In genomic region chr18:78884502-78884901, GRCh38 we compare ENCODE assay signal across 19 cellular contexts.
DNase-seq lines count a peak whose midpoint lies in the region; ATAC-seq and TF ChIP-seq lines count a peak whose summit lies in the region.
"Had no signal": no experiment of that assay in that cellular context is flagged by ENCODE, and none has a peak within 500 bp of the region (broad histone marks: within the 10 kb centered on the region; RNA-seq: fewer than 3 reads in every experiment).

No MANE protein-coding gene starts in this region.

- H3K9me3 Mint-ChIP-seq in HFFc6: peaks cover 78% of the 10 kb centered on the region
- peaks cover 29% of the 10 kb centered on the region for H3K9me3 Mint-ChIP-seq in activated naive CD4-positive, alpha-beta T cell treated with anti-CD3 and anti-CD28 coated beads for 36 hours

- no peaks in the 10 kb centered on the region for H3K9me2 ChIP-seq in DOHH2 (replicated peaks; ENCODE audit: control insufficient read depth, low read length)
- H3K9me2 ChIP-seq in Loucy (replicated peaks; ENCODE audit: low read depth, low read length): no peaks in the 10 kb centered on the region

- no peak overlapping the region for H3K4me2 ChIP-seq in DOHH2 (ENCODE audit: low read length)
- no peak overlapping the region for H3K4me2 ChIP-seq in Loucy (ENCODE audit: low read depth, low read length, poor library complexity, severe bottlenecking)

- no peaks in the 10 kb centered on the region for H3K36me3 ChIP-seq in DOHH2 (ENCODE audit: control insufficient read depth, low read length)
- no peaks in the 10 kb centered on the region for H3K36me3 ChIP-seq in Loucy (ENCODE audit: insufficient read depth, low read length)
- H3K36me3 ChIP-seq: colonic mucosa, thyroid gland had no signal

- H3K4me1 ChIP-seq in DOHH2 (ENCODE audit: control insufficient read depth, low read length) (no peaks in the 10 kb centered on the region), Loucy (ENCODE audit: insufficient read depth, low read length, poor library complexity, severe bottlenecking) (no peaks in the 10 kb centered on the region)
- H3K4me1 ChIP-seq: body of pancreas, colonic mucosa, thyroid gland had no signal

- H3K27me3 ChIP-seq in DOHH2 (ENCODE audit: control insufficient read depth, low read length): no peaks in the 10 kb centered on the region
- no peaks in the 10 kb centered on the region for H3K27me3 ChIP-seq in Loucy (ENCODE audit: insufficient read depth, low read length, poor library complexity, severe bottlenecking)
- H3K27me3 ChIP-seq: body of pancreas, colonic mucosa, thyroid gland had no signal

- TF ChIP-seq CTCF in DOHH2 (IDR thresholded peaks at IDR 0.05; ENCODE audit: low read depth, low read length, poor library complexity, severe bottlenecking) (peak; percentile 14), Loucy (conservative IDR thresholded peaks at IDR 0.05; ENCODE audit: low read length) (0 out of 2 replicates have a peak, but pooled peaks have one; percentile 21), HFFc6 (IDR thresholded peaks at IDR 0.05) (no peak)

- H3K4me3 Mint-ChIP-seq in HFFc6: no peak overlapping the region
- H3K4me3 Mint-ChIP-seq in activated naive CD4-positive, alpha-beta T cell treated with anti-CD3 and anti-CD28 coated beads for 36 hours: no peak overlapping the region
- H3K4me3 Mint-ChIP-seq: natural killer cell had no signal

- DNase-seq in SK-MEL-5 (ENCODE audit: low read depth, low spot score) (peak; percentile 42), islet precursor cell (peak; percentile 72), HFFc6 (no peak)
- no peak for DNase-seq in activated naive CD4-positive, alpha-beta T cell treated with anti-CD3 and anti-CD28 coated beads for 36 hours
- DNase-seq: activated CD4-positive, alpha-beta T cell treated with anti-CD3 and anti-CD28 coated beads for 1 hour; body of pancreas; colonic mucosa; foreskin fibroblast; MM.1S; natural killer cell; NCI-H2029; SHP77 treated with DMSO at 0.1 percent for 48 hours; stimulated activated CD4-positive, alpha-beta T cell treated with anti-CD3 and anti-CD28 coated beads, Interleukin-1b, Interleukin-23, amount 100 ng/mL, for 48 hours; stimulated activated naive CD4-positive, alpha-beta T cell treated with Interleukin-2 at 50 U/mL for 16 hours; thyroid gland had no signal

- H3K4me3 ChIP-seq in DOHH2 (ENCODE audit: low read length) (no peak overlapping the region), Loucy (ENCODE audit: low read length, poor library complexity, severe bottlenecking) (no peak overlapping the region)
- H3K4me3 ChIP-seq: body of pancreas, colonic mucosa, thyroid gland had no signal

- intact Hi-C loops in activated naive CD4-positive, alpha-beta T cell treated with anti-CD3 and anti-CD28 coated beads for 36 hours (cut with micrococcal nuclease): no loop called here

- no peak overlapping the region for H3K27ac ChIP-seq in DOHH2 (ENCODE audit: low read depth, low read length)
- H3K27ac ChIP-seq: body of pancreas, colonic mucosa, thyroid gland had no signal

- no peak for ATAC-seq in HG02678 (IDR thresholded peaks at IDR 0.05; ENCODE audit: unreplicated experiment)
- ATAC-seq in GM21526 (IDR thresholded peaks at IDR 0.05; ENCODE audit: low FRiP score, unreplicated experiment): no peak
- ATAC-seq: body of pancreas, natural killer cell had no signal

- peaks cover 12% of the 10 kb centered on the region; the same call in 1 of the 2 replicates for H3K36me3 Mint-ChIP-seq in HFFc6 (ENCODE audit: low read depth)
- peaks cover 1% of the 10 kb centered on the region for H3K36me3 Mint-ChIP-seq in activated naive CD4-positive, alpha-beta T cell treated with anti-CD3 and anti-CD28 coated beads for 36 hours (ENCODE audit: low read depth)

- H3F3A ChIP-seq in DOHH2 (ENCODE audit: control insufficient read depth, insufficient read depth) (no peaks in the 10 kb centered on the region), Loucy (ENCODE audit: low read depth) (no peaks in the 10 kb centered on the region)

- no peak overlapping the region for H3K27ac Mint-ChIP-seq in HFFc6
- no peak overlapping the region for H3K27ac Mint-ChIP-seq in activated naive CD4-positive, alpha-beta T cell treated with anti-CD3 and anti-CD28 coated beads for 36 hours
- H3K27ac Mint-ChIP-seq: natural killer cell had no signal

- H3K27me3 Mint-ChIP-seq in HFFc6 (ENCODE audit: insufficient read depth): no peaks in the 10 kb centered on the region; the same call in none of the 2 replicates
- peaks cover 7% of the 10 kb centered on the region for H3K27me3 Mint-ChIP-seq in activated naive CD4-positive, alpha-beta T cell treated with anti-CD3 and anti-CD28 coated beads for 36 hours (ENCODE audit: low read depth)

- in situ Hi-C loops in SK-MEL-5 (cut with HindIII; ENCODE audit: low pct_unique_long_range_greater_than_20kb, low sequenced_read_pairs): no loop called here

- H3K79me2 ChIP-seq in DOHH2 (ENCODE audit: control insufficient read depth, low read length): no peaks in the 10 kb centered on the region
- no peaks in the 10 kb centered on the region for H3K79me2 ChIP-seq in Loucy (ENCODE audit: insufficient read depth, low read length)

- peaks cover 6% of the 10 kb centered on the region; the same call in 1 of the 2 replicates for H3K9me3 ChIP-seq in DOHH2 (ENCODE audit: control insufficient read depth, insufficient read depth, low read length)
- H3K9me3 ChIP-seq in Loucy (ENCODE audit: insufficient read depth, low read depth, low read length): peaks cover 7% of the 10 kb centered on the region; the same call in 1 of the 2 replicates
- H3K9me3 ChIP-seq: colonic mucosa, thyroid gland had no signal

- no peak overlapping the region for H3K9ac ChIP-seq in Loucy (ENCODE audit: low read depth, low read length, poor library complexity, severe bottlenecking)

- H3K4me1 Mint-ChIP-seq in HFFc6 (ENCODE audit: low read depth): no peaks in the 10 kb centered on the region
- H3K4me1 Mint-ChIP-seq in activated naive CD4-positive, alpha-beta T cell treated with anti-CD3 and anti-CD28 coated beads for 36 hours (ENCODE audit: low read depth): no peaks in the 10 kb centered on the region
- H3K4me1 Mint-ChIP-seq: natural killer cell had no signal

- H4K20me1 ChIP-seq in DOHH2 (ENCODE audit: control insufficient read depth, insufficient read depth, low read depth, low read length): no peaks in the 10 kb centered on the region
- no peaks in the 10 kb centered on the region for H4K20me1 ChIP-seq in Loucy (ENCODE audit: insufficient read depth, low read length, poor library complexity, severe bottlenecking)

- CTCF ChIA-PET in activated naive CD4-positive, alpha-beta T cell treated with anti-CD3 and anti-CD28 coated beads for 36 hours (lab: Charles Lee): interaction anchor here (0.6 kb wide), 1 partner anchor 18 kb away, joined by 4 read pairs; no protein-coding TSS in a partner anchor

- H2AFZ ChIP-seq in Loucy (ENCODE audit: low read length): no peak overlapping the region

Comparison
In these comparisons a context has a peak if more than half of its experiments do, and no peak if none do; other contexts are left out.
1. DNase-seq: peak in SK-MEL-5 (single experiment) and islet precursor cell (single experiment); none in HFFc6 (single experiment) and activated naive CD4-positive, alpha-beta T cell treated with anti-CD3 and anti-CD28 coated beads for 36 hours (single experiment).